ENCODE assay signal across 1 cellular context in genomic region chr10:80202934-80203834, GRCh38.
TF ChIP-seq lines count a peak whose summit lies in the region.

No MANE protein-coding gene starts in this region.

TF ChIP-seq in GM12878, 131 proteins besides CTCF, POLR2A, EP300 and RAD21 (continued from another document and continues in another):
- peak; percentile 63; the same call in 1 of the 2 replicates for TF ChIP-seq MTA2 (IDR thresholded peaks at IDR 0.05; ENCODE audit: low read depth)
- TF ChIP-seq RFX5 (IDR thresholded peaks at IDR 0.05; ENCODE audit: low read depth, low read length), result 0 out of 2 replicates have a peak, but pooled peaks have one; percentile 29
- peak; percentile 65; the same call in 1 of the 2 replicates for TF ChIP-seq FOXK2 (IDR thresholded peaks at IDR 0.05)
- no peak for TF ChIP-seq DPF2 (IDR thresholded peaks at IDR 0.05)
- peak; percentile 81 for TF ChIP-seq ATF7 (IDR thresholded peaks at IDR 0.05; ENCODE audit: low read depth)
- TF ChIP-seq YY1 (IDR thresholded peaks at IDR 0.05; ENCODE audit: low read depth, low read length), result no peak
- no peak; the same call in none of the 2 replicates for TF ChIP-seq HDGF (IDR thresholded peaks at IDR 0.05)
- TF ChIP-seq, protein P1, sequence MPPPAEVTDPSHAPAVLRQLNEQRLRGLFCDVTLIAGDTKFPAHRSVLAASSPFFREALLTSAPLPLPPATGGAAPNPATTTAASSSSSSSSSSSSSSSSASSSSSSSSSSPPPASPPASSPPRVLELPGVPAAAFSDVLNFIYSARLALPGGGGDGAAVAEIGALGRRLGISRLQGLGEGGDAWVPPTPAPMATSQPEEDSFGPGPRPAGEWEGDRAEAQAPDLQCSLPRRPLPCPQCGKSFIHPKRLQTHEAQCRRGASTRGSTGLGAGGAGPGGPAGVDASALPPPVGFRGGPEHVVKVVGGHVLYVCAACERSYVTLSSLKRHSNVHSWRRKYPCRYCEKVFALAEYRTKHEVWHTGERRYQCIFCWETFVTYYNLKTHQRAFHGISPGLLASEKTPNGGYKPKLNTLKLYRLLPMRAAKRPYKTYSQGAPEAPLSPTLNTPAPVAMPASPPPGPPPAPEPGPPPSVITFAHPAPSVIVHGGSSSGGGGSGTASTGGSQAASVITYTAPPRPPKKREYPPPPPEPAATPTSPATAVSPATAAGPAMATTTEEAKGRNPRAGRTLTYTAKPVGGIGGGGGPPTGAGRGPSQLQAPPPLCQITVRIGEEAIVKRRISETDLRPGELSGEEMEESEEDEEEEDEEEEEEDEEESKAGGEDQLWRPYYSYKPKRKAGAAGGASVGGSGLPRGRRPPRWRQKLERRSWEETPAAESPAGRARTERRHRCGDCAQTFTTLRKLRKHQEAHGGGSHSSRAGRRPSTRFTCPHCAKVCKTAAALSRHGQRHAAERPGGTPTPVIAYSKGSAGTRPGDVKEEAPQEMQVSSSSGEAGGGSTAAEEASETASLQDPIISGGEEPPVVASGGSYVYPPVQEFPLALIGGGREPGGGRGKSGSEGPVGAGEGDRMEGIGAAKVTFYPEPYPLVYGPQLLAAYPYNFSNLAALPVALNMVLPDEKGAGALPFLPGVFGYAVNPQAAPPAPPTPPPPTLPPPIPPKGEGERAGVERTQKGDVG (CRISPR knock-in tag; IDR thresholded peaks at IDR 0.05), result no peak
- TF ChIP-seq, protein P2, sequence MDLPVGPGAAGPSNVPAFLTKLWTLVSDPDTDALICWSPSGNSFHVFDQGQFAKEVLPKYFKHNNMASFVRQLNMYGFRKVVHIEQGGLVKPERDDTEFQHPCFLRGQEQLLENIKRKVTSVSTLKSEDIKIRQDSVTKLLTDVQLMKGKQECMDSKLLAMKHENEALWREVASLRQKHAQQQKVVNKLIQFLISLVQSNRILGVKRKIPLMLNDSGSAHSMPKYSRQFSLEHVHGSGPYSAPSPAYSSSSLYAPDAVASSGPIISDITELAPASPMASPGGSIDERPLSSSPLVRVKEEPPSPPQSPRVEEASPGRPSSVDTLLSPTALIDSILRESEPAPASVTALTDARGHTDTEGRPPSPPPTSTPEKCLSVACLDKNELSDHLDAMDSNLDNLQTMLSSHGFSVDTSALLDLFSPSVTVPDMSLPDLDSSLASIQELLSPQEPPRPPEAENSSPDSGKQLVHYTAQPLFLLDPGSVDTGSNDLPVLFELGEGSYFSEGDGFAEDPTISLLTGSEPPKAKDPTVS (IDR thresholded peaks at IDR 0.05; ENCODE audit: low read depth, low read length), result no peak
- TF ChIP-seq, protein P3, sequence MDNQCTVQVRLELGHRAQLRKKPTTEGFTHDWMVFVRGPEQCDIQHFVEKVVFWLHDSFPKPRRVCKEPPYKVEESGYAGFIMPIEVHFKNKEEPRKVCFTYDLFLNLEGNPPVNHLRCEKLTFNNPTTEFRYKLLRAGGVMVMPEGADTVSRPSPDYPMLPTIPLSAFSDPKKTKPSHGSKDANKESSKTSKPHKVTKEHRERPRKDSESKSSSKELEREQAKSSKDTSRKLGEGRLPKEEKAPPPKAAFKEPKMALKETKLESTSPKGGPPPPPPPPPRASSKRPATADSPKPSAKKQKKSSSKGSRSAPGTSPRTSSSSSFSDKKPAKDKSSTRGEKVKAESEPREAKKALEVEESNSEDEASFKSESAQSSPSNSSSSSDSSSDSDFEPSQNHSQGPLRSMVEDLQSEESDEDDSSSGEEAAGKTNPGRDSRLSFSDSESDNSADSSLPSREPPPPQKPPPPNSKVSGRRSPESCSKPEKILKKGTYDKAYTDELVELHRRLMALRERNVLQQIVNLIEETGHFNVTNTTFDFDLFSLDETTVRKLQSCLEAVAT (IDR thresholded peaks at IDR 0.05), result peak; percentile 100
- no peak for TF ChIP-seq ZBTB11 (CRISPR knock-in tag; IDR thresholded peaks at IDR 0.05)
- TF ChIP-seq IKZF1 (conservative IDR thresholded peaks at IDR 0.05), result peak; percentile 86
- TF ChIP-seq JUNB (IDR thresholded peaks at IDR 0.05), result no peak
- peak; percentile 41; the same call in 1 of the 2 replicates for TF ChIP-seq ZBTB40 (IDR thresholded peaks at IDR 0.05; ENCODE audit: borderline replicate concordance)
- TF ChIP-seq SMAD5 (IDR thresholded peaks at IDR 0.05; ENCODE audit: low read depth), result no peak
- no peak for TF ChIP-seq SREBF1 (IDR thresholded peaks at IDR 0.05; ENCODE audit: low read length)
- TF ChIP-seq, protein P4, sequence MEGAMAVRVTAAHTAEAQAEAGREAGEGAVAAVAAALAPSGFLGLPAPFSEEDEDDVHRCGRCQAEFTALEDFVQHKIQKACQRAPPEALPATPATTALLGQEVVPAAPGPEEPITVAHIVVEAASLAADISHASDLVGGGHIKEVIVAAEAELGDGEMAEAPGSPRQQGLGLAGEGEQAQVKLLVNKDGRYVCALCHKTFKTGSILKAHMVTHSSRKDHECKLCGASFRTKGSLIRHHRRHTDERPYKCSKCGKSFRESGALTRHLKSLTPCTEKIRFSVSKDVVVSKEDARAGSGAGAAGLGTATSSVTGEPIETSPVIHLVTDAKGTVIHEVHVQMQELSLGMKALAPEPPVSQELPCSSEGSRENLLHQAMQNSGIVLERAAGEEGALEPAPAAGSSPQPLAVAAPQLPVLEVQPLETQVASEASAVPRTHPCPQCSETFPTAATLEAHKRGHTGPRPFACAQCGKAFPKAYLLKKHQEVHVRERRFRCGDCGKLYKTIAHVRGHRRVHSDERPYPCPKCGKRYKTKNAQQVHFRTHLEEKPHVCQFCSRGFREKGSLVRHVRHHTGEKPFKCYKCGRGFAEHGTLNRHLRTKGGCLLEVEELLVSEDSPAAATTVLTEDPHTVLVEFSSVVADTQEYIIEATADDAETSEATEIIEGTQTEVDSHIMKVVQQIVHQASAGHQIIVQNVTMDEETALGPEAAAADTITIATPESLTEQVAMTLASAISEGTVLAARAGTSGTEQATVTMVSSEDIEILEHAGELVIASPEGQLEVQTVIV (IDR thresholded peaks at IDR 0.05; ENCODE audit: borderline replicate concordance, partially characterized antibody), result peak; percentile 32
- 0 out of 2 replicates have a peak, but pooled peaks have one; percentile 58 for TF ChIP-seq CHD1 (IDR thresholded peaks at IDR 0.05; ENCODE audit: low read depth, low read length)
- no peak for TF ChIP-seq STAT3 (IDR thresholded peaks at IDR 0.05; ENCODE audit: low read depth, low read length)
- TF ChIP-seq, protein P5, sequence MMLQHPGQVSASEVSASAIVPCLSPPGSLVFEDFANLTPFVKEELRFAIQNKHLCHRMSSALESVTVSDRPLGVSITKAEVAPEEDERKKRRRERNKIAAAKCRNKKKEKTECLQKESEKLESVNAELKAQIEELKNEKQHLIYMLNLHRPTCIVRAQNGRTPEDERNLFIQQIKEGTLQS (IDR thresholded peaks at IDR 0.05; ENCODE audit: borderline replicate concordance, extremely low read depth, low read depth, low read length), result no peak; the same call in 1 of the 2 replicates
- no peak for TF ChIP-seq ZNF24 (IDR thresholded peaks at IDR 0.05)
- no peak for TF ChIP-seq SMAD1 (IDR thresholded peaks at IDR 0.05; ENCODE audit: low read depth, partially characterized antibody)
- TF ChIP-seq CBFB (IDR thresholded peaks at IDR 0.05; ENCODE audit: low read depth), result no peak
- no peak for TF ChIP-seq JUND (IDR thresholded peaks at IDR 0.05; ENCODE audit: low read depth, low read length)
- TF ChIP-seq RB1 (IDR thresholded peaks at IDR 0.05; ENCODE audit: borderline replicate concordance), result peak; percentile 69; the same call in 1 of the 2 replicates
- TF ChIP-seq CBX5 (IDR thresholded peaks at IDR 0.05; ENCODE audit: low read depth), result no peak
- no peak; the same call in 1 of the 2 replicates for TF ChIP-seq STAT1 (conservative IDR thresholded peaks at IDR 0.05)
- no peak for TF ChIP-seq CEBPZ (IDR thresholded peaks at IDR 0.05; ENCODE audit: low read depth, low read length)
- TF ChIP-seq BACH1 (IDR thresholded peaks at IDR 0.05; ENCODE audit: borderline replicate concordance), result no peak
- TF ChIP-seq NR2C2 (IDR thresholded peaks at IDR 0.05; ENCODE audit: borderline replicate concordance, control insufficient read depth, insufficient read length, low read depth), result peak; percentile 65
- TF ChIP-seq ZNF217 (IDR thresholded peaks at IDR 0.05), result no peak
- TF ChIP-seq NR2C1 (IDR thresholded peaks at IDR 0.05), result no peak
